ENCODE assay signal across 8 cellular contexts in the genomic region with DNA sequence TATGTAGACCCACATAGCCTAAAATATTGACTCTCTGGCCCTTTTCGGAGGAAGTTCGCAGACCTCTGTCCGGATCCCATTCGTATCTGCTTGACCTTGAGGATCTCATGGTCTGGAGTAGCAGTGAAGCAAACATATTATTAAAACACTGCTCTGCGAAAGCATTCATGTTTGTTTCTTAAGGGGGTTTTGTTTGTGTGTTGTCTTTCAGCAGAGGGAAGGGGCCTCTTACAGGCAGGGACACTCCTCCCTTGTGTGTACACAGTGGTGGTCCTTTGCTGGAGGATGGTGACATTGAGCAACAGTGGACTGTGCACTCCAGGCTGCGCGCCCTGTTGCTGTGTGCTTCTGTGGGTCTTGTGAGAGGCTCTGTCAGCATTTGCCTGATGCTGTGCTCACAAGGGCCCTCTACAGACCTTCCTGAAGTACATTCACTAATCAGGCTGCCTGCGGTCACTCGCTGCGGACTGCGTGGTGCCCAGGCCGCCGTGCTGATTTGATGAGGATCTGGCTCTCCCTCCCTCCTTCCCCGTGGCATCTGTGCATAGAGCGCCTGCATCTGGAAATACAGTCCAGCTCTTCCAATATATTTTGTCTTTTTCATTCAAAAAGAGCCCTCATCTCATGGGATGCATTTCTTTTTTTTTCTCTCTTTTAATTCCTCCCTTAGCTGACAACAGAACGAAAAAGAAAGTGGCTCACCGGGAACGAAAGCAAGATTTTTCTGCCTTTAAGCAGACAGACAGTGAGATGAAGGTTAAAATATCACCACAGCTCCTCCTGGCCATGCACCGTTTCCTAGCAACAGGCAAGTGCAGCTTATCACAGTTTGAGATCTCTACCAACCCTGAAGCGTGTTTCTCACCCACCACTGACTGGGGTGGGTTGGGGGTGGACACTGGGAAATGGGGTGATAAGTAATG.
DNase-seq lines count a peak whose midpoint lies in the region; ATAC-seq, FAIRE-seq and TF ChIP-seq lines count a peak whose summit lies in the region.

No MANE protein-coding gene starts in this region.

- H3K9me3 Mint-ChIP-seq in activated T-helper 2 cell treated with anti-CD3 and anti-CD28 coated beads, Interferon-gamma antibody, Interleukin-2, Interleukin-4, amounts not matched to agents 10 μg/mL and 5 μg/mL and 100 μg/mL, durations not matched to agents 14 hours and 24 hours and 36 hours, result no peaks in the 10 kb centered on the region

- TF ChIP-seq RAD21 in neural cell (conservative IDR thresholded peaks at IDR 0.05), result peak; percentile 45

- H3K36me3 ChIP-seq in neural cell (ENCODE audit: insufficient read depth, low read length), result no peaks in the 10 kb centered on the region

- peaks cover 25% of the 10 kb centered on the region for H3K4me1 Mint-ChIP-seq in activated T-helper 2 cell treated with anti-CD3 and anti-CD28 coated beads, Interferon-gamma antibody, Interleukin-2, Interleukin-4, amounts not matched to agents 10 μg/mL and 5 μg/mL and 100 μg/mL, durations not matched to agents 14 hours and 24 hours and 36 hours (ENCODE audit: low read depth)

- DNase-seq in GM12892 (ENCODE audit: insufficient read length), result peak; percentile 46
- peak; percentile 55 for DNase-seq in NCI-H69 (lab: John Stamatoyannopoulos, UW)
- DNase-seq in activated T-helper 2 cell treated with anti-CD3 and anti-CD28 coated beads, Interferon-gamma antibody, Interleukin-2, Interleukin-4, amounts not matched to agents 10 μg/mL and 5 μg/mL and 100 μg/mL, durations not matched to agents 14 hours and 24 hours and 36 hours (ENCODE audit: low spot score), result peak; percentile 75
- peak; percentile 87 for DNase-seq in fibroblast of peridontal ligament (ENCODE audit: extremely low read depth)
- peak; percentile 61 for DNase-seq in superior temporal gyrus (ENCODE audit: extremely low spot score)

- TF ChIP-seq CTCF in neural cell (IDR thresholded peaks at IDR 0.05; ENCODE audit: poor library complexity, severe bottlenecking), result peak; percentile 64

- ATAC-seq in HG02588 (IDR thresholded peaks at IDR 0.05; ENCODE audit: unreplicated experiment) (peak; percentile 58), HG03025 (IDR thresholded peaks at IDR 0.05; ENCODE audit: low FRiP score, unreplicated experiment) (no peak)

- intact Hi-C loops in activated T-helper 2 cell treated with anti-CD3 and anti-CD28 coated beads, Interferon-gamma antibody, Interleukin-2, Interleukin-4, amounts not matched to agents 10 μg/mL and 5 μg/mL and 100 μg/mL, durations not matched to agents 14 hours and 24 hours and 36 hours (cut with micrococcal nuclease), result loop anchor here (1.0 to 10.0 kb wide), 3 partner anchors 59 to 136 kb away; partner anchors contain the start of gene CNNM2

- peak overlapping the region; percentile 57 for H3K9ac ChIP-seq in neural cell (ENCODE audit: low read length)

- H3K79me2 ChIP-seq in neural cell (replicated peaks; ENCODE audit: insufficient read depth, low read length), result no peaks in the 10 kb centered on the region

- H3K27me3 ChIP-seq in neural cell (ENCODE audit: insufficient read depth, low read depth, low read length), result no peaks in the 10 kb centered on the region

- peak overlapping the region; percentile 89 for H3K27ac Mint-ChIP-seq in activated T-helper 2 cell treated with anti-CD3 and anti-CD28 coated beads, Interferon-gamma antibody, Interleukin-2, Interleukin-4, amounts not matched to agents 10 μg/mL and 5 μg/mL and 100 μg/mL, durations not matched to agents 14 hours and 24 hours and 36 hours

- H3K36me3 Mint-ChIP-seq in activated T-helper 2 cell treated with anti-CD3 and anti-CD28 coated beads, Interferon-gamma antibody, Interleukin-2, Interleukin-4, amounts not matched to agents 10 μg/mL and 5 μg/mL and 100 μg/mL, durations not matched to agents 14 hours and 24 hours and 36 hours (ENCODE audit: low read depth), result no peaks in the 10 kb centered on the region

- H3K27me3 Mint-ChIP-seq in activated T-helper 2 cell treated with anti-CD3 and anti-CD28 coated beads, Interferon-gamma antibody, Interleukin-2, Interleukin-4, amounts not matched to agents 10 μg/mL and 5 μg/mL and 100 μg/mL, durations not matched to agents 14 hours and 24 hours and 36 hours (ENCODE audit: low read depth), result no peaks in the 10 kb centered on the region

- peak; percentile 89 for FAIRE-seq in GM12892 (lab: Jason Lieb, UNC)

- TF ChIP-seq POLR2A in GM12892 (IDR thresholded peaks at IDR 0.05; ENCODE audit: low read depth, low read length), result no peak

- no peaks in the 10 kb centered on the region for H3K9me2 ChIP-seq in neural cell (ENCODE audit: insufficient read depth, low read length)

- H3K4me3 Mint-ChIP-seq in activated T-helper 2 cell treated with anti-CD3 and anti-CD28 coated beads, Interferon-gamma antibody, Interleukin-2, Interleukin-4, amounts not matched to agents 10 μg/mL and 5 μg/mL and 100 μg/mL, durations not matched to agents 14 hours and 24 hours and 36 hours (ENCODE audit: low read depth), result peak overlapping the region; percentile 80

- no peaks in the 10 kb centered on the region for H3K9me3 ChIP-seq in neural cell (ENCODE audit: low read length)

- peak overlapping the region; percentile 70 for H3K4me2 ChIP-seq in neural cell (ENCODE audit: low read length)

- no peaks in the 10 kb centered on the region for H4K20me1 ChIP-seq in neural cell (ENCODE audit: insufficient read depth)

- peak overlapping the region; percentile 58 for H3K4me3 ChIP-seq in neural cell (ENCODE audit: low read length)

- peak overlapping the region; percentile 78 for H3K27ac ChIP-seq in neural cell (ENCODE audit: low read length)

- peak overlapping the region; percentile 21 for H2AFZ ChIP-seq in neural cell (ENCODE audit: low read depth, low read length)

- H3F3A ChIP-seq in neural cell (ENCODE audit: insufficient read depth, low read length, poor library complexity, severe bottlenecking), result no peaks in the 10 kb centered on the region

- no peak for TF ChIP-seq EP300 in neural cell (conservative IDR thresholded peaks at IDR 0.05; ENCODE audit: poor library complexity, severe bottlenecking)

TF ChIP-seq in neural cell, 6 proteins besides CTCF, POLR2A, EP300 and RAD21:
- TF ChIP-seq EZH2 (IDR thresholded peaks at IDR 0.05; ENCODE audit: borderline replicate concordance, insufficient read depth, low read length, poor library complexity, severe bottlenecking) (no peak), SMC3 (conservative IDR thresholded peaks at IDR 0.05; ENCODE audit: poor library complexity) (peak; percentile 60), TAF1 (IDR thresholded peaks at IDR 0.05; ENCODE audit: low read depth) (no peak), MXI1 (conservative IDR thresholded peaks at IDR 0.05; ENCODE audit: poor library complexity, severe bottlenecking) (peak; percentile 17), POLR2AphosphoS5 (IDR thresholded peaks at IDR 0.05) (peak; percentile 18)
- TF ChIP-seq, protein P1, sequence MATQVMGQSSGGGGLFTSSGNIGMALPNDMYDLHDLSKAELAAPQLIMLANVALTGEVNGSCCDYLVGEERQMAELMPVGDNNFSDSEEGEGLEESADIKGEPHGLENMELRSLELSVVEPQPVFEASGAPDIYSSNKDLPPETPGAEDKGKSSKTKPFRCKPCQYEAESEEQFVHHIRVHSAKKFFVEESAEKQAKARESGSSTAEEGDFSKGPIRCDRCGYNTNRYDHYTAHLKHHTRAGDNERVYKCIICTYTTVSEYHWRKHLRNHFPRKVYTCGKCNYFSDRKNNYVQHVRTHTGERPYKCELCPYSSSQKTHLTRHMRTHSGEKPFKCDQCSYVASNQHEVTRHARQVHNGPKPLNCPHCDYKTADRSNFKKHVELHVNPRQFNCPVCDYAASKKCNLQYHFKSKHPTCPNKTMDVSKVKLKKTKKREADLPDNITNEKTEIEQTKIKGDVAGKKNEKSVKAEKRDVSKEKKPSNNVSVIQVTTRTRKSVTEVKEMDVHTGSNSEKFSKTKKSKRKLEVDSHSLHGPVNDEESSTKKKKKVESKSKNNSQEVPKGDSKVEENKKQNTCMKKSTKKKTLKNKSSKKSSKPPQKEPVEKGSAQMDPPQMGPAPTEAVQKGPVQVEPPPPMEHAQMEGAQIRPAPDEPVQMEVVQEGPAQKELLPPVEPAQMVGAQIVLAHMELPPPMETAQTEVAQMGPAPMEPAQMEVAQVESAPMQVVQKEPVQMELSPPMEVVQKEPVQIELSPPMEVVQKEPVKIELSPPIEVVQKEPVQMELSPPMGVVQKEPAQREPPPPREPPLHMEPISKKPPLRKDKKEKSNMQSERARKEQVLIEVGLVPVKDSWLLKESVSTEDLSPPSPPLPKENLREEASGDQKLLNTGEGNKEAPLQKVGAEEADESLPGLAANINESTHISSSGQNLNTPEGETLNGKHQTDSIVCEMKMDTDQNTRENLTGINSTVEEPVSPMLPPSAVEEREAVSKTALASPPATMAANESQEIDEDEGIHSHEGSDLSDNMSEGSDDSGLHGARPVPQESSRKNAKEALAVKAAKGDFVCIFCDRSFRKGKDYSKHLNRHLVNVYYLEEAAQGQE (IDR thresholded peaks at IDR 0.05; ENCODE audit: borderline replicate concordance), result no peak
